Comparison of ENCODE assay signal across 10 cellular contexts in genomic region chr7:41699532-41699931, GRCh38. TPM values are rescaled to one million over a fixed set of nuclear protein-coding genes. Genes with fewer than 3 reads are reported as not detected.
DNase-seq lines count a peak whose midpoint lies in the region; ATAC-seq and TF ChIP-seq lines count a peak whose summit lies in the region.
"Had no signal": no experiment of that assay in that cellular context is flagged by ENCODE, and none has a peak within 500 bp of the region (broad histone marks: within the 10 kb centered on the region; RNA-seq: fewer than 3 reads in every experiment).

No MANE protein-coding gene starts in this region.

- H3K4me1 ChIP-seq in ascending aorta (peaks cover 4 to 12% of the 10 kb centered on the region in 2 donors), iPS DF 6.9 (ENCODE audit: control insufficient read depth, insufficient read depth, low read length) (peaks cover 3% of the 10 kb centered on the region; the same call in 1 of the 2 replicates)

- peak overlapping the region; percentile 58 to 82 for H3K4me3 ChIP-seq in ascending aorta
- peak overlapping the region; percentile 41; the same call in 1 of the 2 replicates for H3K4me3 ChIP-seq in iPS DF 6.9 (ENCODE audit: low read length)

- H3K27me3 ChIP-seq in ascending aorta = no peaks in the 10 kb centered on the region
- H3K27me3 ChIP-seq in iPS DF 6.9 (ENCODE audit: control insufficient read depth, insufficient read depth, low read length) = no peaks in the 10 kb centered on the region

- H3K36me3 ChIP-seq in ascending aorta = no peaks in the 10 kb centered on the region
- no peaks in the 10 kb centered on the region for H3K36me3 ChIP-seq in iPS DF 6.9 (ENCODE audit: control insufficient read depth, insufficient read depth, low read length)

- DNase-seq in EL (peak; percentile 38), ascending aorta (ENCODE audit: low spot score in 2 of 2) (no peak), iPS DF 6.9 (ENCODE audit: low read depth, low spot score) (no peak), retina (peak; percentile 35), COLO829 (ENCODE audit: low spot score) (no peak), NCI-H526 (lab: John Stamatoyannopoulos, UW) (no peak)
- DNase-seq: GF-D8 had no signal

- H3K27ac ChIP-seq in ascending aorta (peak overlapping the region; percentile 83 to 88), iPS DF 6.9 (ENCODE audit: low read length) (no peak overlapping the region)
- H3K27ac ChIP-seq: KMS-11 had no signal

- intact Hi-C loops in ascending aorta (cut with DNase I) = loop anchor here (2.0 to 10.0 kb wide), 3 partner anchors 217 to 1465 kb away; no protein-coding TSS in a partner anchor

- H3K9me3 ChIP-seq in ascending aorta (no peaks in the 10 kb centered on the region), iPS DF 6.9 (ENCODE audit: control insufficient read depth, insufficient read depth, low read length) (no peaks in the 10 kb centered on the region)

- ATAC-seq in HG02610 (IDR thresholded peaks at IDR 0.05; ENCODE audit: unreplicated experiment) = no peak
- ATAC-seq in GM18867 (IDR thresholded peaks at IDR 0.05; ENCODE audit: unreplicated experiment) = no peak

- no CpG with 5 or more reads among the region's 12 CpGs for WGBS in iPS DF 6.9 (ENCODE audit: insufficient coverage, insufficient read length)

- no peak for TF ChIP-seq CTCF in ascending aorta (IDR thresholded peaks at IDR 0.05)

RNA-seq across cellular contexts. Expression of gene INHBA, which starts 3.4 kb away (rescaled TPM):
- 41.5 TPM for total RNA-seq in ascending aorta

Comparison
In these comparisons a context has a peak if more than half of its experiments do, and no peak if none do; other contexts are left out.
1. DNase-seq: peak in EL (single experiment) and retina (single experiment); none in ascending aorta (0 of 2), iPS DF 6.9 (single experiment), COLO829 (single experiment) and NCI-H526 (0 of 2).